7 cellular contexts compared by ENCODE assay signal in the genomic region with DNA sequence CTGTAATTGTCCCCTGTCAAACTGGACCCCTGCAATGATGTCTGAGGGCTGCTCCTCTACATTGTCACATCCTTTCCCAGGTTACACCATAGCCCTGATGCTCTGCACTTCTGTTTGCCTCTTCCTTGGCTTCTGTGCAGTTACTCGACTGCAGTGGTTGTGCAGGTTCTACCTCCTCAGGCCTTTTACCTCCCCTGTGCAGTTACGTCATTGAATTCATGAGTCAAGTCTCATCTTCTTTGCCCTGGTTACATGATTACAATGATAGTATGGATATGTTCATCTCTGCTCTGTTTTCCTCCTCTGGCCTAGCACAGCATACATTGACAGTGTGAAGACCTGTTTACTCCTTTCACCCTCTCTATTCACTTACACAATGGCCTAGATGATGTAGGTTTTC.
"Had no signal": no experiment of that assay in that cellular context is flagged by ENCODE, and none has a peak within 500 bp of the region (broad histone marks: within the 10 kb centered on the region; RNA-seq: fewer than 3 reads in every experiment).

No MANE protein-coding gene starts in this region.

- H3K4me2 ChIP-seq: GM23338 had no signal

- H3K9me3 Mint-ChIP-seq: GM23338 had no signal

- H3K4me3 ChIP-seq: GM23338, K562 had no signal

- H2AFZ ChIP-seq: GM23338 had no signal

- H3K27ac Mint-ChIP-seq: GM23338, H9 had no signal

- H3K4me3 Mint-ChIP-seq: GM23338, H9 had no signal

- ATAC-seq: GM23338, K562 had no signal

- FAIRE-seq: H1, H54, K562 had no signal

- DNase-seq: H9, HCEC 1CT, IMR-90 had no signal
